In the genomic region with DNA sequence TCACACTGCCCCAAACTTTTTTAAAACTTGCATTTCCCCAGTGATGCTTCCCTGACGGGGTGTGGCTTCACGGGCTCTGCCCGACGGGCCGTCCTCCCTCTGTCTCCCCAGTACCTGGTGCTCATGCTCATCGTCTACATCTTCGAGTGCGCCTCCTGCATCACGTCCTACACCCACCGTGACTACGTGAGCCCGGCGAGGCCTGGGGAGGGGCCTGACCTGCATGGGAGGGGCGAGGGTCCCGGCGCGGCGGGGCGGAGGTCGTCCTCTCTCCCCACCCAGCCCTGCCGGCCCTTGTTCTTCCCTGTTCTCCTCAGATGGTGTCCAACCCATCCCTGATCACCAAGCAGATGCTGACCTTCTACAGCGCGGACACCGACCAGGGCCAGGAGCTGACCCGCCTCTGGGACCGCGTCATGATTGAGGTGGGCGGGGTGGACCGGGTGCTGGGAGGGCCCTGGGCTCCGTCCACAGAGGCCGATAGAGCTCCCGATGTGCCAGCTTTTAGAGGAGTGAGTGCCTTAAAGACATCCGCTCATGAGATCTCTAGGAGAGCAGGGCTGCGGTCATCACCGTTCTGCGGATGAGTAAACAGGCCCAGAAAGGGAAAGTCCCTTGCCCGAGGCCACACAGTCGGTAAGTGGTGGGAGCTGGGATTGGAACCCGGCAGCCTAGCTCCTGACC, we compare ENCODE assay signal across 1 cellular context.
TF ChIP-seq lines count a peak whose summit lies in the region.

No MANE protein-coding gene starts in this region.

TF ChIP-seq in WTC11, 78 proteins besides CTCF, POLR2A, EP300 and RAD21 (continued from another document):
- TF ChIP-seq, protein P1, sequence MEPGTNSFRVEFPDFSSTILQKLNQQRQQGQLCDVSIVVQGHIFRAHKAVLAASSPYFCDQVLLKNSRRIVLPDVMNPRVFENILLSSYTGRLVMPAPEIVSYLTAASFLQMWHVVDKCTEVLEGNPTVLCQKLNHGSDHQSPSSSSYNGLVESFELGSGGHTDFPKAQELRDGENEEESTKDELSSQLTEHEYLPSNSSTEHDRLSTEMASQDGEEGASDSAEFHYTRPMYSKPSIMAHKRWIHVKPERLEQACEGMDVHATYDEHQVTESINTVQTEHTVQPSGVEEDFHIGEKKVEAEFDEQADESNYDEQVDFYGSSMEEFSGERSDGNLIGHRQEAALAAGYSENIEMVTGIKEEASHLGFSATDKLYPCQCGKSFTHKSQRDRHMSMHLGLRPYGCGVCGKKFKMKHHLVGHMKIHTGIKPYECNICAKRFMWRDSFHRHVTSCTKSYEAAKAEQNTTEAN (CRISPR knock-in tag; IDR thresholded peaks at IDR 0.05) = no peak
- no peak for TF ChIP-seq AR (CRISPR knock-in tag; IDR thresholded peaks at IDR 0.05)
TF ChIP-seq in WTC11: peak in this region for 3.
